ENCODE assay signal across 1 cellular context in the genomic region with DNA sequence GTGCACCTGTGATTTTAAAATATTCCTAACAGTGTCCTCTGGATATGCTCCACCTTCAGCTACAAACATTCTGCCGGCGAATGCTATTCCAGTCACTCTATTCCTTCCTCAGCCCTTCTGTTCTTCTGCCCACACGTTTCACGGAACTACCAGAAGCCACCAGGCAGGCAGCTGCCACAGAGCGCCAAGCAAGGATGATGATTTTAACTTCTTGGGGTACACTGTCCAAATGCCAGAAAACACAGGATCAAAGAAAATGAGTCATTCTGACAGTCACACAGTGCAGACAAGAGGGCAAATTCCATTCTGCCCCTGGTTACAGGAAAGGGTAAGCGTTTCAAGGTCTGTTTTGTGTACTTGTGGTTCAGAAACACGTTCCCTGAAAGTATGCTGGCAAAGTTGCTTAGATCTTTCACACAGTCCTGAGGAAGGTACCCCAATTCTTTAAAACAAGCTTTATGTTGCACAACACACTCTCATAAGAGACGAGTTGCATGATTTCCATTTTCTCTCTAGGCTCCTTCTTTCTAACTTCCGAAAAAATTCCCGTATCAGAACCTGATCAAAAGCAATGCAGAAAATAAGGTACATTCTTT.
A peak's percentile ranks its signal among the peaks of the same experiment; 100 is the strongest.
TF ChIP-seq lines count a peak whose summit lies in the region.

No MANE protein-coding gene starts in this region.

TF ChIP-seq in HepG2, 621 proteins besides CTCF, POLR2A, EP300 and RAD21 (continued from another document and continues in another):
- TF ChIP-seq, protein P1, sequence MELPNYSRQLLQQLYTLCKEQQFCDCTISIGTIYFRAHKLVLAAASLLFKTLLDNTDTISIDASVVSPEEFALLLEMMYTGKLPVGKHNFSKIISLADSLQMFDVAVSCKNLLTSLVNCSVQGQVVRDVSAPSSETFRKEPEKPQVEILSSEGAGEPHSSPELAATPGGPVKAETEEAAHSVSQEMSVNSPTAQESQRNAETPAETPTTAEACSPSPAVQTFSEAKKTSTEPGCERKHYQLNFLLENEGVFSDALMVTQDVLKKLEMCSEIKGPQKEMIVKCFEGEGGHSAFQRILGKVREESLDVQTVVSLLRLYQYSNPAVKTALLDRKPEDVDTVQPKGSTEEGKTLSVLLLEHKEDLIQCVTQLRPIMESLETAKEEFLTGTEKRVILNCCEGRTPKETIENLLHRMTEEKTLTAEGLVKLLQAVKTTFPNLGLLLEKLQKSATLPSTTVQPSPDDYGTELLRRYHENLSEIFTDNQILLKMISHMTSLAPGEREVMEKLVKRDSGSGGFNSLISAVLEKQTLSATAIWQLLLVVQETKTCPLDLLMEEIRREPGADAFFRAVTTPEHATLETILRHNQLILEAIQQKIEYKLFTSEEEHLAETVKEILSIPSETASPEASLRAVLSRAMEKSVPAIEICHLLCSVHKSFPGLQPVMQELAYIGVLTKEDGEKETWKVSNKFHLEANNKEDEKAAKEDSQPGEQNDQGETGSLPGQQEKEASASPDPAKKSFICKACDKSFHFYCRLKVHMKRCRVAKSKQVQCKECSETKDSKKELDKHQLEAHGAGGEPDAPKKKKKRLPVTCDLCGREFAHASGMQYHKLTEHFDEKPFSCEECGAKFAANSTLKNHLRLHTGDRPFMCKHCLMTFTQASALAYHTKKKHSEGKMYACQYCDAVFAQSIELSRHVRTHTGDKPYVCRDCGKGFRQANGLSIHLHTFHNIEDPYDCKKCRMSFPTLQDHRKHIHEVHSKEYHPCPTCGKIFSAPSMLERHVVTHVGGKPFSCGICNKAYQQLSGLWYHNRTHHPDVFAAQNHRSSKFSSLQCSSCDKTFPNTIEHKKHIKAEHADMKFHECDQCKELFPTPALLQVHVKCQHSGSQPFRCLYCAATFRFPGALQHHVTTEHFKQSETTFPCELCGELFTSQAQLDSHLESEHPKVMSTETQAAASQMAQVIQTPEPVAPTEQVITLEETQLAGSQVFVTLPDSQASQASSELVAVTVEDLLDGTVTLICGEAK (IDR thresholded peaks at IDR 0.05), result no peak
- TF ChIP-seq, protein P1 (CRISPR knock-in tag; IDR thresholded peaks at IDR 0.05), result peak; percentile 39; the same call in 1 of the 2 replicates
- TF ChIP-seq BORCS8-MEF2B (CRISPR knock-in tag; IDR thresholded peaks at IDR 0.05) (0 out of 2 replicates have a peak, but pooled peaks have one; percentile 48), ZNF260 (CRISPR knock-in tag; IDR thresholded peaks at IDR 0.05; ENCODE audit: borderline replicate concordance, low read depth) (no peak), ZNF644 (CRISPR knock-in tag; IDR thresholded peaks at IDR 0.05; ENCODE audit: low read depth) (peak; percentile 43; the same call in 1 of the 2 replicates), RNF2 (conservative IDR thresholded peaks at IDR 0.05; ENCODE audit: low read depth) (no peak), ARNT2 (CRISPR knock-in tag; IDR thresholded peaks at IDR 0.05; ENCODE audit: low read depth) (no peak), ZNF549 (CRISPR knock-in tag; IDR thresholded peaks at IDR 0.05) (no peak), SETDB1 (CRISPR knock-in tag; IDR thresholded peaks at IDR 0.05; ENCODE audit: borderline replicate concordance) (no peak), MED13 (CRISPR knock-in tag; IDR thresholded peaks at IDR 0.05) (peak; percentile 92), HMGA1 (CRISPR knock-in tag; conservative IDR thresholded peaks at IDR 0.05) (no peak), HOXA3 (CRISPR knock-in tag; IDR thresholded peaks at IDR 0.05) (peak; percentile 90), CREM (IDR thresholded peaks at IDR 0.05) (peak; percentile 96), CREM (CRISPR knock-in tag; IDR thresholded peaks at IDR 0.05) (no peak), HMG20B (CRISPR knock-in tag; conservative IDR thresholded peaks at IDR 0.05) (peak; percentile 83), ZKSCAN1 (IDR thresholded peaks at IDR 0.05; ENCODE audit: low read length) (no peak), PITX1 (CRISPR knock-in tag; IDR thresholded peaks at IDR 0.05) (peak; percentile 93), ZNF136 (CRISPR knock-in tag; IDR thresholded peaks at IDR 0.05; ENCODE audit: low read depth) (peak; percentile 42; the same call in 1 of the 2 replicates), ZNF746 (CRISPR knock-in tag; IDR thresholded peaks at IDR 0.05) (peak; percentile 50; the same call in 1 of the 2 replicates), HDAC2 (CRISPR knock-in tag; IDR thresholded peaks at IDR 0.05) (peak; percentile 98), FOXM1 (CRISPR knock-in tag; IDR thresholded peaks at IDR 0.05) (no peak), PHB2 (IDR thresholded peaks at IDR 0.05; ENCODE audit: partially characterized antibody) (no peak), ZNF460 (CRISPR knock-in tag; IDR thresholded peaks at IDR 0.05; ENCODE audit: borderline replicate concordance) (no peak; the same call in 1 of the 2 replicates), HHEX (CRISPR knock-in tag; IDR thresholded peaks at IDR 0.05) (peak; percentile 65; the same call in 1 of the 2 replicates), SRSF9 (IDR thresholded peaks at IDR 0.05; ENCODE audit: borderline replicate concordance, insufficient read depth, low read depth, low read length, poor library complexity, severe bottlenecking) (no peak), PHF21A (CRISPR knock-in tag; IDR thresholded peaks at IDR 0.05) (peak; percentile 94), MEF2D (CRISPR knock-in tag; IDR thresholded peaks at IDR 0.05) (peak; percentile 75; the same call in 1 of the 2 replicates), TCF7 (IDR thresholded peaks at IDR 0.05; ENCODE audit: low read depth) (peak; percentile 99), ZNF615 (CRISPR knock-in tag; IDR thresholded peaks at IDR 0.05; ENCODE audit: borderline replicate concordance) (no peak), NR2F6 (IDR thresholded peaks at IDR 0.05) (peak; percentile 86), NR2F6 (CRISPR knock-in tag; IDR thresholded peaks at IDR 0.05) (peak; percentile 85), KAT8 (CRISPR knock-in tag; IDR thresholded peaks at IDR 0.05) (peak; percentile 83), MATR3 (CRISPR knock-in tag; IDR thresholded peaks at IDR 0.05) (no peak), ELF1 (CRISPR knock-in tag; IDR thresholded peaks at IDR 0.05) (0 out of 2 replicates have a peak, but pooled peaks have one; percentile 48), ZMYM4 (CRISPR knock-in tag; IDR thresholded peaks at IDR 0.05) (peak; percentile 92), ZFP36L1 (CRISPR knock-in tag; IDR thresholded peaks at IDR 0.05) (peak; percentile 71; the same call in 1 of the 2 replicates)
- TF ChIP-seq, protein P2, sequence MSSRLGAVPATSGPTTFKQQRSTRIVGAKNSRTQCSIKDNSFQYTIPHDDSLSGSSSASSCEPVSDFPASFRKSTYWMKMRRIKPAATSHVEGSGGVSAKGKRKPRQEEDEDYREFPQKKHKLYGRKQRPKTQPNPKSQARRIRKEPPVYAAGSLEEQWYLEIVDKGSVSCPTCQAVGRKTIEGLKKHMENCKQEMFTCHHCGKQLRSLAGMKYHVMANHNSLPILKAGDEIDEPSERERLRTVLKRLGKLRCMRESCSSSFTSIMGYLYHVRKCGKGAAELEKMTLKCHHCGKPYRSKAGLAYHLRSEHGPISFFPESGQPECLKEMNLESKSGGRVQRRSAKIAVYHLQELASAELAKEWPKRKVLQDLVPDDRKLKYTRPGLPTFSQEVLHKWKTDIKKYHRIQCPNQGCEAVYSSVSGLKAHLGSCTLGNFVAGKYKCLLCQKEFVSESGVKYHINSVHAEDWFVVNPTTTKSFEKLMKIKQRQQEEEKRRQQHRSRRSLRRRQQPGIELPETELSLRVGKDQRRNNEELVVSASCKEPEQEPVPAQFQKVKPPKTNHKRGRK (CRISPR knock-in tag; IDR thresholded peaks at IDR 0.05), result no peak
- TF ChIP-seq, protein P3, sequence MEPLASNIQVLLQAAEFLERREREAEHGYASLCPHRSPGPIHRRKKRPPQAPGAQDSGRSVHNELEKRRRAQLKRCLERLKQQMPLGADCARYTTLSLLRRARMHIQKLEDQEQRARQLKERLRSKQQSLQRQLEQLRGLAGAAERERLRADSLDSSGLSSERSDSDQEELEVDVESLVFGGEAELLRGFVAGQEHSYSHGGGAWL (CRISPR knock-in tag; IDR thresholded peaks at IDR 0.05), result peak; percentile 38; the same call in 1 of the 2 replicates
- TF ChIP-seq, protein P4, sequence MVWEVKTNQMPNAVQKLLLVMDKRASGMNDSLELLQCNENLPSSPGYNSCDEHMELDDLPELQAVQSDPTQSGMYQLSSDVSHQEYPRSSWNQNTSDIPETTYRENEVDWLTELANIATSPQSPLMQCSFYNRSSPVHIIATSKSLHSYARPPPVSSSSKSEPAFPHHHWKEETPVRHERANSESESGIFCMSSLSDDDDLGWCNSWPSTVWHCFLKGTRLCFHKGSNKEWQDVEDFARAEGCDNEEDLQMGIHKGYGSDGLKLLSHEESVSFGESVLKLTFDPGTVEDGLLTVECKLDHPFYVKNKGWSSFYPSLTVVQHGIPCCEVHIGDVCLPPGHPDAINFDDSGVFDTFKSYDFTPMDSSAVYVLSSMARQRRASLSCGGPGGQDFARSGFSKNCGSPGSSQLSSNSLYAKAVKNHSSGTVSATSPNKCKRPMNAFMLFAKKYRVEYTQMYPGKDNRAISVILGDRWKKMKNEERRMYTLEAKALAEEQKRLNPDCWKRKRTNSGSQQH (CRISPR knock-in tag; IDR thresholded peaks at IDR 0.05; ENCODE audit: low read depth), result no peak; the same call in 1 of the 2 replicates
- TF ChIP-seq, protein P5, sequence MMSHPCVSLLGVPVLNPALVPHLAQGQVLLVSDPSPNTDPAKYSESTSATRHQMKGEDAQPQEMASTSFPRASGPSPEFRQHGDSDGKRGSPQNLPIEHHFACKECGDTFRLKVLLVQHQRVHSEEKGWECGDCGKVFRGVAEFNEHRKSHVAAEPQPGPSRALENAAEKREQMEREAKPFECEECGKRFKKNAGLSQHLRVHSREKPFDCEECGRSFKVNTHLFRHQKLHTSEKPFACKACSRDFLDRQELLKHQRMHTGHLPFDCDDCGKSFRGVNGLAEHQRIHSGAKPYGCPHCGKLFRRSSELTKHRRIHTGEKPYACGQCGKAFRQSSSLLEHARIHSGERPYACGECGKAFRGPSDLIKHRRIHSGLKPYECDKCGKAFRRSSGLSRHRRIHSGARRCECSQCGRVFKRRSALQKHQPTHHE (CRISPR knock-in tag; IDR thresholded peaks at IDR 0.05; ENCODE audit: borderline replicate concordance), result no peak
- TF ChIP-seq, protein P6, sequence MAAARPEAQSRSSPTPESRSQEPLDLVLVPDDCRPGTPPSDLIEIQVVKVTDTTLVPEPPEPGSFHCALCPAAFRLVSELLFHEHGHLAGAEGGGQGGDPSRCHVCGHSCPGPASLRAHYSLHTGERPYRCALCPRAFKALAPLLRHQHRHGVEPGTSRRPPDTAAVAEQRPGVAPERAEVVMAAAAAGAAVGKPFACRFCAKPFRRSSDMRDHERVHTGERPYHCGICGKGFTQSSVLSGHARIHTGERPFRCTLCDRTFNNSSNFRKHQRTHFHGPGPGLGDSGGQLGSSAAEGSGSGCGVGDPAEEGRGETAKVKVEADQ (CRISPR knock-in tag; IDR thresholded peaks at IDR 0.05; ENCODE audit: borderline replicate concordance), result peak; percentile 85
- TF ChIP-seq, protein P7, sequence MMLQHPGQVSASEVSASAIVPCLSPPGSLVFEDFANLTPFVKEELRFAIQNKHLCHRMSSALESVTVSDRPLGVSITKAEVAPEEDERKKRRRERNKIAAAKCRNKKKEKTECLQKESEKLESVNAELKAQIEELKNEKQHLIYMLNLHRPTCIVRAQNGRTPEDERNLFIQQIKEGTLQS (CRISPR knock-in tag; IDR thresholded peaks at IDR 0.05), result peak; percentile 99
- TF ChIP-seq, protein P8, sequence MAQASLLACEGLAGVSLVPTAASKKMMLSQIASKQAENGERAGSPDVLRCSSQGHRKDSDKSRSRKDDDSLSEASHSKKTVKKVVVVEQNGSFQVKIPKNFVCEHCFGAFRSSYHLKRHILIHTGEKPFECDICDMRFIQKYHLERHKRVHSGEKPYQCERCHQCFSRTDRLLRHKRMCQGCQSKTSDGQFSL (CRISPR knock-in tag; IDR thresholded peaks at IDR 0.05), result no peak
